28 cellular contexts compared by ENCODE assay signal in the genomic region with DNA sequence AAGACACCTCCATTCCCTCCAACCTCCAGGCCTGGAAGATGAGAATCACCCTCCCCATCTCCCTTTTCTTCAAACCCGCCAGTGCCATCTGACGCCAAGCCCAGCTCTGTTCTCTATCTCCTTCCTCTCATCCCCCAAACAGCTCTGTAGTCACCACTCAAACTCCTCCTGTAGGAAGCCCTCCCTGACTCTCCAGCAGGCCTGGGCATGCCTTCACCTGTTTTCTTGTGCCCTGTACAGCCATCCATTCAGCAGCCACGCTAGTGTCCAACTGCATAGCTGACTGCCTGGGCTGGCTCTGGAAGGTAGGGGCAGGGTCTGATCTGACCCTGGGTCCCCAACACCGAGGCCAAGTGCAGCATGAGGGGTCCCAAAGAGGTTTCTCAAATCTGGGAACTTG. TPM values are rescaled to one million over a fixed set of nuclear protein-coding genes. Genes with fewer than 3 reads are reported as not detected.
DNase-seq lines count a peak whose midpoint lies in the region; ATAC-seq and TF ChIP-seq lines count a peak whose summit lies in the region.
"Had no signal": no experiment of that assay in that cellular context is flagged by ENCODE, and none has a peak within 500 bp of the region (broad histone marks: within the 10 kb centered on the region; RNA-seq: fewer than 3 reads in every experiment).

No MANE protein-coding gene starts in this region.

- ATAC-seq in GM18861 (IDR thresholded peaks at IDR 0.05; ENCODE audit: unreplicated experiment), result no peak
- no peak for ATAC-seq in GM18502 (IDR thresholded peaks at IDR 0.05; ENCODE audit: poor library complexity, unreplicated experiment)
- ATAC-seq: activated CD8-positive, alpha-beta T cell treated with anti-CD3 and anti-CD28 coated beads for 36 hours; left colon; Right ventricle myocardium inferior had no signal

- POLR2A ChIA-PET in CD4-positive, alpha-beta memory T cell (lab: Charles Lee; ENCODE audit: partially characterized antibody), result no interaction called here

- peaks cover 0 to 11% of the 10 kb centered on the region in 2 donors for H3K36me3 Mint-ChIP-seq in CD4-positive, alpha-beta memory T cell
- H3K36me3 Mint-ChIP-seq: activated naive CD4-positive, alpha-beta T cell treated with anti-CD3 and anti-CD28 coated beads, Interleukin-2, amount 50 U/mL, for 24 hours had no signal

- BruUV-seq in mammary epithelial cell (replicated peaks; lab: Mats Ljungman, UMichigan), result no TSS peak

- no peak overlapping the region for H2BK12ac ChIP-seq in neuronal stem cell (ENCODE audit: low read length)

- H3K23ac ChIP-seq in neuronal stem cell (ENCODE audit: low read depth, low read length, poor library complexity), result no peak overlapping the region

- H2AFZ ChIP-seq in mammary epithelial cell (ENCODE audit: low read depth, low read length) (peak overlapping the region; percentile 48), neuronal stem cell (ENCODE audit: low read length) (no peak overlapping the region)

- no peak overlapping the region for H3K4me3 Mint-ChIP-seq in CD4-positive, alpha-beta memory T cell
- H3K4me3 Mint-ChIP-seq: activated CD8-positive, alpha-beta T cell treated with anti-CD3 and anti-CD28 coated beads for 36 hours; activated naive CD4-positive, alpha-beta T cell treated with anti-CD3 and anti-CD28 coated beads, Interleukin-2, amount 50 U/mL, for 24 hours; CD4-positive, alpha-beta T cell; naive B cell had no signal

- peaks cover 34% of the 10 kb centered on the region for H3K4me1 ChIP-seq in CD4-positive, alpha-beta memory T cell (ENCODE audit: insufficient read depth, low read length)
- H3K4me1 ChIP-seq in mammary epithelial cell (ENCODE audit: insufficient read depth, low read length), result peaks cover 32% of the 10 kb centered on the region
- H3K4me1 ChIP-seq in neuronal stem cell (ENCODE audit: control insufficient read depth in 2 of 2, insufficient read depth in 1 of 2, low read depth in 1 of 2, low read length in 2 of 2), result peaks cover 0 to 11% of the 10 kb centered on the region in 2 donors
- H3K4me1 ChIP-seq: colonic mucosa had no signal

- H3K79me1 ChIP-seq in neuronal stem cell (ENCODE audit: low read depth, low read length), result no peaks in the 10 kb centered on the region

- intact Hi-C loops in CD4-positive, alpha-beta memory T cell (cut with micrococcal nuclease), result no loop called here
- intact Hi-C loops in mammary epithelial cell (cut with micrococcal nuclease), result no loop called here

- no peak for TF ChIP-seq CTCF in mammary epithelial cell (conservative IDR thresholded peaks at IDR 0.05 in 1 of 2, IDR thresholded peaks at IDR 0.05 in 1 of 2; ENCODE audit: extremely low read depth in 1 of 2, insufficient read depth in 1 of 2, low read depth in 1 of 2, low read length in 2 of 2)

- no peaks in the 10 kb centered on the region for H3K27me3 ChIP-seq in CD4-positive, alpha-beta memory T cell (ENCODE audit: insufficient read depth, low read length)
- H3K27me3 ChIP-seq in mammary epithelial cell (ENCODE audit: insufficient read depth, low read length), result no peaks in the 10 kb centered on the region
- H3K27me3 ChIP-seq in neuronal stem cell (ENCODE audit: control insufficient read depth in 3 of 3, insufficient read depth in 3 of 3, low read depth in 1 of 3, low read length in 3 of 3), result peaks cover 0 to 20% (median 0%) of the 10 kb centered on the region in 3 experiments
- H3K27me3 ChIP-seq in H7 (ENCODE audit: control insufficient read depth, insufficient read depth, low read length), result no peaks in the 10 kb centered on the region
- H3K27me3 ChIP-seq: colonic mucosa, esophagus squamous epithelium, ovary, suprapubic skin had no signal

- H4K8ac ChIP-seq in neuronal stem cell (ENCODE audit: low read depth, low read length), result no peak overlapping the region

- no peak for DNase-seq in CD4-positive, alpha-beta memory T cell
- DNase-seq in HPDE6-E6E7 (ENCODE audit: extremely low spot score) (peak; percentile 34), mammary epithelial cell (peak; percentile 59), neuronal stem cell (ENCODE audit: low spot score) (no peak), H7 (no peak), mesenteric fat pad (ENCODE audit: low spot score) (no peak)
- DNase-seq: activated CD8-positive, alpha-beta T cell treated with anti-CD3 and anti-CD28 coated beads for 36 hours; amygdala; CD4-positive, alpha-beta T cell; colonic mucosa; DMS 273 treated with DMSO at 0.1 percent for 48 hours; effector memory CD4-positive, alpha-beta T cell; esophagus squamous epithelium; left colon; mesenchymal stem cell; naive B cell; NCI-H1436; NCI-H2081 treated with DMSO at 0.1 percent for 48 hours; NCI-H82; ovary; stimulated activated CD4-positive, alpha-beta T cell treated with anti-CD3 and anti-CD28 coated beads, Interleukin-2, amount 100 ng/mL, for 24 hours had no signal

- peak overlapping the region; percentile 16 for H3K4me2 ChIP-seq in mammary epithelial cell (ENCODE audit: insufficient read depth, low read depth, low read length)
- H3K4me2 ChIP-seq in neuronal stem cell (ENCODE audit: insufficient read depth, low read length, poor library complexity, severe bottlenecking), result no peak overlapping the region
- H3K4me2 ChIP-seq: KMS-11 had no signal

- H2AK5ac ChIP-seq in neuronal stem cell (ENCODE audit: low read depth, low read length), result no peak overlapping the region

- H3K27ac Mint-ChIP-seq in CD4-positive, alpha-beta memory T cell, result peak overlapping the region in 6 of 7 donors; percentile 47 to 82 (median 62)
- H3K27ac Mint-ChIP-seq: activated CD8-positive, alpha-beta T cell treated with anti-CD3 and anti-CD28 coated beads for 36 hours; activated naive CD4-positive, alpha-beta T cell treated with anti-CD3 and anti-CD28 coated beads, Interleukin-2, amount 50 U/mL, for 24 hours; activated T-helper 2 cell treated with anti-CD3 and anti-CD28 coated beads, Interferon-gamma antibody, Interleukin-2, Interleukin-4, amounts not matched to agents 10 μg/mL and 5 μg/mL and 100 μg/mL, durations not matched to agents 14 hours and 24 hours and 36 hours; CD4-positive, alpha-beta T cell had no signal

- H3K9ac ChIP-seq in mammary epithelial cell (ENCODE audit: insufficient read depth, low read length), result no peak overlapping the region
- peak overlapping the region; percentile 47 for H3K9ac ChIP-seq in neuronal stem cell (ENCODE audit: low read depth, low read length, poor library complexity)
- H3K9ac ChIP-seq: KMS-11 had no signal

- H3K27me3 Mint-ChIP-seq in CD4-positive, alpha-beta memory T cell, result no peaks in the 10 kb centered on the region
- H3K27me3 Mint-ChIP-seq: activated CD8-positive, alpha-beta T cell treated with anti-CD3 and anti-CD28 coated beads for 36 hours; activated naive CD4-positive, alpha-beta T cell treated with anti-CD3 and anti-CD28 coated beads, Interleukin-2, amount 50 U/mL, for 24 hours; CD4-positive, alpha-beta T cell had no signal

- dilution Hi-C loops in mammary epithelial cell (cut with HindIII; ENCODE audit: low sequenced_read_pairs), result no loop called here

- CTCF ChIA-PET in CD4-positive, alpha-beta memory T cell (lab: Charles Lee; ENCODE audit: partially characterized antibody), result interaction anchor here (1.3 kb wide), 1 partner anchor 22 kb away, joined by 3 read pairs; no protein-coding TSS in a partner anchor
- CTCF ChIA-PET in mammary epithelial cell (lab: Charles Lee; ENCODE audit: low non-redundant PET), result no interaction called here

- no peaks in the 10 kb centered on the region for H3K36me3 ChIP-seq in CD4-positive, alpha-beta memory T cell (ENCODE audit: insufficient read depth, low read length)
- H3K36me3 ChIP-seq in mammary epithelial cell (ENCODE audit: insufficient read depth, low read length) (no peaks in the 10 kb centered on the region), neuronal stem cell (replicated peaks in 1 of 2; ENCODE audit: control insufficient read depth in 2 of 2, insufficient read depth in 2 of 2, low read length in 2 of 2) (no peaks in the 10 kb centered on the region), H7 (replicated peaks; ENCODE audit: control insufficient read depth, insufficient read depth, low read length) (no peaks in the 10 kb centered on the region)
- H3K36me3 ChIP-seq: colonic mucosa, esophagus squamous epithelium, ovary, suprapubic skin had no signal

- WGBS in mammary epithelial cell (ENCODE audit: low coverage, missing lambda C conversion rate), result 92% methylated on average over 3 of the region's 4 CpGs
- no CpG with 5 or more reads among the region's 4 CpGs for WGBS in neuronal stem cell (ENCODE audit: extremely low coverage in 2 of 2, insufficient read length in 2 of 2, insufficient replicate concordance in 1 of 2), 2 donors

- H3K4me3 ChIP-seq in CD4-positive, alpha-beta memory T cell (ENCODE audit: low read length in 2 of 2), result no peak overlapping the region
- no peak overlapping the region for H3K4me3 ChIP-seq in mammary epithelial cell (replicated peaks in 1 of 3; ENCODE audit: insufficient read depth in 1 of 3, low read depth in 2 of 3, low read length in 3 of 3)
- peak overlapping the region in 1 of 2 donors; percentile 12 for H3K4me3 ChIP-seq in neuronal stem cell (ENCODE audit: low read length in 2 of 2)
- no peak overlapping the region for H3K4me3 ChIP-seq in H7 (ENCODE audit: insufficient read depth, low read depth, low read length)
- H3K4me3 ChIP-seq: colonic mucosa, esophagus squamous epithelium, ovary, suprapubic skin had no signal

- H2BK15ac ChIP-seq in neuronal stem cell (ENCODE audit: low read length), result no peak overlapping the region

- H2BK5ac ChIP-seq in neuronal stem cell (ENCODE audit: low read length), result no peak overlapping the region

- no peaks in the 10 kb centered on the region for H3K9me3 Mint-ChIP-seq in CD4-positive, alpha-beta memory T cell
- H3K9me3 Mint-ChIP-seq: activated CD8-positive, alpha-beta T cell treated with anti-CD3 and anti-CD28 coated beads for 36 hours; activated naive CD4-positive, alpha-beta T cell treated with anti-CD3 and anti-CD28 coated beads, Interleukin-2, amount 50 U/mL, for 24 hours; activated T-helper 2 cell treated with anti-CD3 and anti-CD28 coated beads, Interferon-gamma antibody, Interleukin-2, Interleukin-4, amounts not matched to agents 10 μg/mL and 5 μg/mL and 100 μg/mL, durations not matched to agents 14 hours and 24 hours and 36 hours; CD4-positive, alpha-beta T cell; naive B cell had no signal

- no peaks in the 10 kb centered on the region for H3K79me2 ChIP-seq in mammary epithelial cell (ENCODE audit: insufficient read depth, low read length)

- in situ Hi-C loops in mammary epithelial cell (cut with MboI; ENCODE audit: low sequenced_read_pairs in 2 of 2), result no loop called here

- H3K9me3 ChIP-seq in CD4-positive, alpha-beta memory T cell (ENCODE audit: control insufficient read depth in 1 of 2, low read length in 2 of 2), result no peaks in the 10 kb centered on the region
- H3K9me3 ChIP-seq in mammary epithelial cell (replicated peaks; ENCODE audit: insufficient read depth, low read length), result no peaks in the 10 kb centered on the region
- no peaks in the 10 kb centered on the region for H3K9me3 ChIP-seq in neuronal stem cell (replicated peaks in 1 of 2; ENCODE audit: control insufficient read depth in 2 of 2, insufficient read depth in 1 of 2, low read depth in 1 of 2, low read length in 2 of 2)
- H3K9me3 ChIP-seq: colonic mucosa, esophagus squamous epithelium, ovary, suprapubic skin had no signal

- H3K27ac ChIP-seq in CD4-positive, alpha-beta memory T cell (ENCODE audit: low read depth, low read length), result no peak overlapping the region
- H3K27ac ChIP-seq in mammary epithelial cell (ENCODE audit: insufficient read depth, low read depth, low read length) (no peak overlapping the region), neuronal stem cell (replicated peaks; ENCODE audit: low read length) (no peak overlapping the region)
- H3K27ac ChIP-seq: colonic mucosa, KMS-11, ovary had no signal

- peaks cover 31 to 81% (median 35%) of the 10 kb centered on the region in 4 donors for H3K4me1 Mint-ChIP-seq in CD4-positive, alpha-beta memory T cell
- H3K4me1 Mint-ChIP-seq: activated naive CD4-positive, alpha-beta T cell treated with anti-CD3 and anti-CD28 coated beads, Interleukin-2, amount 50 U/mL, for 24 hours had no signal

- peak overlapping the region; percentile 77 for H3K18ac ChIP-seq in neuronal stem cell (ENCODE audit: low read length)

- H2BK120ac ChIP-seq in neuronal stem cell (ENCODE audit: low read depth, low read length), result peak overlapping the region; percentile 24

- H3K14ac ChIP-seq in neuronal stem cell (ENCODE audit: low read length), result no peak overlapping the region

- H4K20me1 ChIP-seq in mammary epithelial cell (ENCODE audit: insufficient read depth, low read length), result no peaks in the 10 kb centered on the region

- no peak overlapping the region for H4K91ac ChIP-seq in neuronal stem cell (ENCODE audit: low read depth, low read length, poor library complexity)

- no peak overlapping the region for H3K4ac ChIP-seq in neuronal stem cell (ENCODE audit: low read length)

RNA-seq across cellular contexts. Expression of gene GDPD5, which starts 25.0 kb away (rescaled TPM):
- total RNA-seq in CD4-positive, alpha-beta memory T cell, result 100 to 1,000 TPM; 141 to 160 TPM
- polyA plus RNA-seq in CD4-positive, alpha-beta memory T cell, result 10 to 100 TPM; 11.0 to 30.0 TPM
- total RNA-seq in mammary epithelial cell, result 10 to 100 TPM in 1 of 2 donors, 1 to 10 TPM in 1; 9.5 to 13.3 TPM
- 4.4 TPM for polyA plus RNA-seq in mammary epithelial cell
- 5.9 TPM for polyA minus RNA-seq in mammary epithelial cell
- 10.9 TPM for polyA plus RNA-seq in neuronal stem cell (2013, experiment 1 of 2)
- polyA plus RNA-seq in neuronal stem cell (2013, experiment 2 of 2), result 11.1 TPM
- 11.2 and 12.5 TPM in 2 replicates for total RNA-seq in H7 (2014; rRNA removed; shearing (Covaris generic))
- 46.2 TPM for total RNA-seq in mesenteric fat pad

Comparison
In these comparisons a context has a peak if more than half of its experiments do, and no peak if none do; other contexts are left out.
1. DNase-seq: peak in HPDE6-E6E7 (single experiment) and mammary epithelial cell (single experiment); none in CD4-positive, alpha-beta memory T cell (0 of 5), neuronal stem cell (single experiment), H7 (single experiment) and mesenteric fat pad (single experiment).